Comparison of ENCODE assay signal across 8 cellular contexts in the genomic region with DNA sequence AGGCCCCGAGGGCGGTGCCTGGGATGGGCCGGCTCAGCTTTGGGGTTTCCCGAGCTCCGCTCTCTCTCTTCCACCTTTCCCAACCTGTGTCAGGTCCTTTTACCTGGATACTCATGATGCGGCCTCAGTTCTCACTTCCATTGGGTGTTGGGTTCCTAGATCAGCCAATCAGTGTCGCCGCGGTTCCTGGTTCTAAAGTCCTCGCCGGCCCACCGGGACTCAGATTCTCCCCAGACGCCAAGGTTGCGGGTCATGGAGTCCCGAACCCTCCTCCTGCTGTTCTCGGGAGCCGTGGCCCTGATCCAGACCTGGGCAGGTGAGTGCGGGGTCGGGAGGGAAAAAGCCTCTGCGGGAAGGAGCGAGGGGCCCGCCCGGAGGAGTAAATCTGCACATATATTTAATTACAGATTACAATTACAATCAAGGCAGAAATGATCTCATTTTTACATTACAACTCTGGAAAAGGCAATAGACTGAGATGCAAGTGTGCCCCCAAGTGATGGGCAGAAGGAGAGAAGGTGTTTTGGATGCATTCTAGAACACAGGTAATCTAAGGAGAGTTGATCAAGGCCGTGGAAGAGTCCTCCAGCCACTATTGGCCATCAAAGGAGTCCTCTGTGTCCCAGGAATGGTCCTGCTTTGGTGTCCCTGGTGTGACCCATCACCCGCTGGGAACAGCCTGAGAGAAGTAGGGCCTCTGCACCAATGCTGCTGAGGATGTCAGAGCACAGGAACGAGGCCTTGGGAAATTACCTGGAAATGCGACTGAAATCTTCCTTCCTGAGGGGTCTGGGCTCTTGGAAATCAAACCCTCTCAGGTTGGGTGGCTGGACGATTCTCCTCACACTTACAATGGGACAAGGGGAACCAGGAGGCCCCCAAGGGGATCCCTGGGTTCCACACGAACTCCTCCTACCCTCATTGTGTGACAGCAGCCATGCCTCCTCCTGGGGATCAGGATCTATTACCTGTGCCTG. TPM values are rescaled to one million over a fixed set of nuclear protein-coding genes. Genes with fewer than 3 reads are reported as not detected.
DNase-seq lines count a peak whose midpoint lies in the region; ATAC-seq and TF ChIP-seq lines count a peak whose summit lies in the region.

No MANE protein-coding gene starts in this region.

- intact Hi-C loops in activated CD4-positive, alpha-beta T cell treated with anti-CD3 and anti-CD28 coated beads, Interleukin-2, amount 10 ng/mL, durations not matched to agents 24 days and 14 days (cut with micrococcal nuclease), result no loop called here

- H3K36me3 Mint-ChIP-seq in activated CD4-positive, alpha-beta T cell treated with anti-CD3 and anti-CD28 coated beads, Interleukin-2, amount 10 ng/mL, durations not matched to agents 24 days and 14 days (ENCODE audit: low read depth), result peaks cover 49% of the 10 kb centered on the region

- no peaks in the 10 kb centered on the region for H3K9me3 Mint-ChIP-seq in activated CD4-positive, alpha-beta T cell treated with anti-CD3 and anti-CD28 coated beads, Interleukin-2, amount 10 ng/mL, durations not matched to agents 24 days and 14 days

- peak; percentile 44 for DNase-seq in NCI-H2029 treated with DMSO at 0.1 percent for 48 hours (lab: John Stamatoyannopoulos, UW)
- DNase-seq in activated CD4-positive, alpha-beta T cell treated with anti-CD3 and anti-CD28 coated beads, Interleukin-2, amount 10 ng/mL, durations not matched to agents 24 days and 14 days, result peak; percentile 98
- peak; percentile 86 for DNase-seq in coronary artery (ENCODE audit: low spot score)
- peak; percentile 92 for DNase-seq in kidney tubule cell (ENCODE audit: low spot score)
- peak; percentile 79 for DNase-seq in stimulated activated CD4-positive, alpha-beta T cell treated with anti-CD3 and anti-CD28 coated beads, Interleukin-15, amount 100 ng/mL, for 48 hours (ENCODE audit: low read depth in 2 of 2)
- DNase-seq in COLO829 (ENCODE audit: low spot score), result no peak

- ATAC-seq in HG02610 (IDR thresholded peaks at IDR 0.05; ENCODE audit: unreplicated experiment), result peak; percentile 89

- TF ChIP-seq CTCF in GM12875 (IDR thresholded peaks at IDR 0.05; ENCODE audit: borderline replicate concordance, insufficient read depth, low read depth, low read length), result no peak
- TF ChIP-seq CTCF in coronary artery (IDR thresholded peaks at IDR 0.05), result no peak

- peak overlapping the region; percentile 94 for H3K27ac Mint-ChIP-seq in activated CD4-positive, alpha-beta T cell treated with anti-CD3 and anti-CD28 coated beads, Interleukin-2, amount 10 ng/mL, durations not matched to agents 24 days and 14 days

- peaks cover 5% of the 10 kb centered on the region for H3K27me3 Mint-ChIP-seq in activated CD4-positive, alpha-beta T cell treated with anti-CD3 and anti-CD28 coated beads, Interleukin-2, amount 10 ng/mL, durations not matched to agents 24 days and 14 days

- H3K4me3 ChIP-seq in GM12875 (ENCODE audit: low read depth, low read length), result peak overlapping the region; percentile 65
- peak overlapping the region; percentile 70 for H3K4me3 ChIP-seq in coronary artery

- peak overlapping the region; percentile 14 to 42 for H3K27ac ChIP-seq in coronary artery

- H3K4me3 Mint-ChIP-seq in activated CD4-positive, alpha-beta T cell treated with anti-CD3 and anti-CD28 coated beads, Interleukin-2, amount 10 ng/mL, durations not matched to agents 24 days and 14 days, result peak overlapping the region; percentile 99

- H3K4me1 Mint-ChIP-seq in activated CD4-positive, alpha-beta T cell treated with anti-CD3 and anti-CD28 coated beads, Interleukin-2, amount 10 ng/mL, durations not matched to agents 24 days and 14 days, result peaks cover 50% of the 10 kb centered on the region

RNA-seq across cellular contexts. Expression of gene MICB, which starts 34.7 kb away (rescaled TPM):
- 32.8 and 35.5 TPM in 2 replicates for total RNA-seq in activated CD4-positive, alpha-beta T cell treated with anti-CD3 and anti-CD28 coated beads, Interleukin-2, amount 10 ng/mL, durations not matched to agents 24 days and 14 days

RNA-seq across cellular contexts. Expression of gene MICA, which starts 59.9 kb away (rescaled TPM):
- 6.5 and 7.3 TPM in 2 replicates for total RNA-seq in activated CD4-positive, alpha-beta T cell treated with anti-CD3 and anti-CD28 coated beads, Interleukin-2, amount 10 ng/mL, durations not matched to agents 24 days and 14 days
